25 cellular contexts compared by ENCODE assay signal in genomic region chrX:77448170-77448569, GRCh38. TPM values are rescaled to one million over a fixed set of nuclear protein-coding genes. Genes with fewer than 3 reads are reported as not detected.
DNase-seq lines count a peak whose midpoint lies in the region; ATAC-seq, FAIRE-seq and TF ChIP-seq lines count a peak whose summit lies in the region.
"Had no signal": no experiment of that assay in that cellular context is flagged by ENCODE, and none has a peak within 500 bp of the region (broad histone marks: within the 10 kb centered on the region; RNA-seq: fewer than 3 reads in every experiment).

No MANE protein-coding gene starts in this region.

- no peaks in the 10 kb centered on the region for H4K20me1 ChIP-seq in astrocyte (ENCODE audit: insufficient read depth, low read length)

- no peak for FAIRE-seq in astrocyte (lab: Jason Lieb, UNC)

- no peaks in the 10 kb centered on the region for H3K79me2 ChIP-seq in astrocyte (ENCODE audit: insufficient read depth, low read length)

- H3K4me3 ChIP-seq in astrocyte (ENCODE audit: insufficient read depth, low read depth, low read length) (peak overlapping the region; percentile 33), iPS-18c (ENCODE audit: insufficient read depth, low read depth, low read length) (peak overlapping the region; percentile 55), skeletal muscle tissue (ENCODE audit: low read length in 3 of 3) (peak overlapping the region in 1 of 3 donors; percentile 43)
- H3K4me3 ChIP-seq: GM23248 had no signal

- no peak overlapping the region for H3K4me3 Mint-ChIP-seq in activated naive CD8-positive, alpha-beta T cell treated with anti-CD3 and anti-CD28 coated beads, Interleukin-2, amount 10 ng/mL, durations not matched to agents 7 days and 5 days
- no peak overlapping the region for H3K4me3 Mint-ChIP-seq in activated naive CD8-positive, alpha-beta T cell treated with anti-CD3 and anti-CD28 coated beads, Interleukin-2, amount 50 U/mL, for 24 hours
- H3K4me3 Mint-ChIP-seq in astrocyte (ENCODE audit: unreplicated experiment) = no peak overlapping the region
- H3K4me3 Mint-ChIP-seq: T-helper 1 cell treated with Interleukin-12 subunit alpha and Interleukin-12 subunit beta and Interleukin-4 antibody, amounts not matched to agents 30 μg/mL and 1 μg/mL, for 36 hours had no signal

- DNase-seq in activated naive CD8-positive, alpha-beta T cell treated with anti-CD3 and anti-CD28 coated beads, Interleukin-2, amount 10 ng/mL, durations not matched to agents 7 days and 5 days = peak; percentile 19
- DNase-seq in activated naive CD8-positive, alpha-beta T cell treated with anti-CD3 and anti-CD28 coated beads, Interleukin-2, amount 50 U/mL, for 24 hours = no peak
- no peak for DNase-seq in astrocyte (ENCODE audit: low read depth)
- DNase-seq in NCI-H187 (lab: John Stamatoyannopoulos, UW) = no peak
- DNase-seq in NCI-H1105 treated with DMSO at 0.1 percent for 48 hours (lab: John Stamatoyannopoulos, UW) = no peak
- DNase-seq: 8988T; effector CD4-positive, alpha-beta T cell; GM23248; head of caudate nucleus; KG1; NCI-H2081; NCI-H524 treated with DMSO at 0.1 percent for 48 hours; SHP77 treated with DMSO at 0.1 percent for 48 hours; stimulated activated naive CD4-positive, alpha-beta T cell; transverse colon had no signal

- H3K27me3 ChIP-seq in astrocyte (ENCODE audit: insufficient read depth, low read length) (no peaks in the 10 kb centered on the region), skeletal muscle tissue (ENCODE audit: control insufficient read depth in 3 of 3, insufficient read depth in 3 of 3, low read length in 3 of 3) (peaks cover 0 to 26% (median 11%) of the 10 kb centered on the region in 3 donors)
- H3K27me3 ChIP-seq: transverse colon had no signal

- no peaks in the 10 kb centered on the region for H3K36me3 ChIP-seq in astrocyte (ENCODE audit: insufficient read depth, low read length)
- no peaks in the 10 kb centered on the region for H3K36me3 ChIP-seq in skeletal muscle tissue (ENCODE audit: control insufficient read depth in 3 of 3, insufficient read depth in 3 of 3, low read length in 3 of 3)
- H3K36me3 ChIP-seq: transverse colon had no signal

- peak overlapping the region; percentile 27 for H3K9ac ChIP-seq in astrocyte (ENCODE audit: low read length)
- no peak overlapping the region for H3K9ac ChIP-seq in skeletal muscle tissue (ENCODE audit: low read depth in 1 of 3, low read length in 3 of 3)
- H3K9ac ChIP-seq: GM23248 had no signal

- H2AFZ ChIP-seq in astrocyte (ENCODE audit: low read depth, low read length) = no peak overlapping the region

- no peak for TF ChIP-seq CTCF in astrocyte (IDR thresholded peaks at IDR 0.05; ENCODE audit: insufficient read depth, low read depth, low read length)

- POLR2A ChIA-PET in activated naive CD8-positive, alpha-beta T cell treated with anti-CD3 and anti-CD28 coated beads, Interleukin-2, amount 10 ng/mL, durations not matched to agents 7 days and 5 days (lab: Charles Lee) = interaction anchor here (1.5 kb wide), 1 partner anchor 451 kb away, joined by 3 read pairs; the partner anchor contains the start of gene COX7B

- no peaks in the 10 kb centered on the region for H3K36me3 Mint-ChIP-seq in activated naive CD8-positive, alpha-beta T cell treated with anti-CD3 and anti-CD28 coated beads, Interleukin-2, amount 10 ng/mL, durations not matched to agents 7 days and 5 days
- H3K36me3 Mint-ChIP-seq in activated naive CD8-positive, alpha-beta T cell treated with anti-CD3 and anti-CD28 coated beads, Interleukin-2, amount 50 U/mL, for 24 hours (ENCODE audit: low read depth) = no peaks in the 10 kb centered on the region
- no peaks in the 10 kb centered on the region for H3K36me3 Mint-ChIP-seq in astrocyte (ENCODE audit: low read depth, unreplicated experiment)

- H3K4me2 ChIP-seq in astrocyte (ENCODE audit: low read length) = peak overlapping the region; percentile 78

- H3K27ac ChIP-seq in astrocyte (ENCODE audit: low read depth, low read length) (no peak overlapping the region), skeletal muscle tissue (ENCODE audit: low read depth, low read length) (peak overlapping the region; percentile 12)
- H3K27ac ChIP-seq: GM23248, HL-60, transverse colon had no signal

- H3K4me1 Mint-ChIP-seq in activated naive CD8-positive, alpha-beta T cell treated with anti-CD3 and anti-CD28 coated beads, Interleukin-2, amount 10 ng/mL, durations not matched to agents 7 days and 5 days = peaks cover 5% of the 10 kb centered on the region
- peaks cover 11% of the 10 kb centered on the region for H3K4me1 Mint-ChIP-seq in activated naive CD8-positive, alpha-beta T cell treated with anti-CD3 and anti-CD28 coated beads, Interleukin-2, amount 50 U/mL, for 24 hours
- peaks cover 3% of the 10 kb centered on the region for H3K4me1 Mint-ChIP-seq in astrocyte (ENCODE audit: low read depth, unreplicated experiment)
- H3K4me1 Mint-ChIP-seq: activated T-helper 17 cell treated with anti-CD3 and anti-CD28 coated beads, Interleukin-2, amount 50 U/mL, for 72 hours; central memory CD8-positive, alpha-beta T cell had no signal

- no peaks in the 10 kb centered on the region for H3K9me3 Mint-ChIP-seq in activated naive CD8-positive, alpha-beta T cell treated with anti-CD3 and anti-CD28 coated beads, Interleukin-2, amount 10 ng/mL, durations not matched to agents 7 days and 5 days
- no peaks in the 10 kb centered on the region for H3K9me3 Mint-ChIP-seq in activated naive CD8-positive, alpha-beta T cell treated with anti-CD3 and anti-CD28 coated beads, Interleukin-2, amount 50 U/mL, for 24 hours
- H3K9me3 Mint-ChIP-seq in astrocyte (ENCODE audit: unreplicated experiment) = no peaks in the 10 kb centered on the region
- H3K9me3 Mint-ChIP-seq: activated T-helper 17 cell treated with anti-CD3 and anti-CD28 coated beads, Interleukin-2, amount 50 U/mL, for 72 hours; central memory CD8-positive, alpha-beta T cell; T-helper 1 cell treated with Interleukin-12 subunit alpha and Interleukin-12 subunit beta and Interleukin-4 antibody, amounts not matched to agents 30 μg/mL and 1 μg/mL, for 36 hours had no signal

- peaks cover 25% of the 10 kb centered on the region for H3K27me3 Mint-ChIP-seq in activated naive CD8-positive, alpha-beta T cell treated with anti-CD3 and anti-CD28 coated beads, Interleukin-2, amount 10 ng/mL, durations not matched to agents 7 days and 5 days
- H3K27me3 Mint-ChIP-seq in activated naive CD8-positive, alpha-beta T cell treated with anti-CD3 and anti-CD28 coated beads, Interleukin-2, amount 50 U/mL, for 24 hours = peaks cover 26% of the 10 kb centered on the region
- peaks cover 13% of the 10 kb centered on the region for H3K27me3 Mint-ChIP-seq in astrocyte (ENCODE audit: low read depth, unreplicated experiment)

- peaks cover 13% of the 10 kb centered on the region for H3K4me1 ChIP-seq in astrocyte (ENCODE audit: insufficient read depth, low read length)
- peaks cover 6 to 11% (median 7%) of the 10 kb centered on the region in 3 donors for H3K4me1 ChIP-seq in skeletal muscle tissue (ENCODE audit: control insufficient read depth in 3 of 3, insufficient read depth in 3 of 3, low read length in 3 of 3)

- ATAC-seq in activated naive CD8-positive, alpha-beta T cell treated with anti-CD3 and anti-CD28 coated beads, Interleukin-2, amount 10 ng/mL, durations not matched to agents 7 days and 5 days (ENCODE audit: low read depth) = no peak
- ATAC-seq in activated naive CD8-positive, alpha-beta T cell treated with anti-CD3 and anti-CD28 coated beads, Interleukin-2, amount 50 U/mL, for 24 hours = no peak
- ATAC-seq in HG03045 (IDR thresholded peaks at IDR 0.05; ENCODE audit: unreplicated experiment) = no peak

- H3K27ac Mint-ChIP-seq in activated naive CD8-positive, alpha-beta T cell treated with anti-CD3 and anti-CD28 coated beads, Interleukin-2, amount 10 ng/mL, durations not matched to agents 7 days and 5 days = no peak overlapping the region
- H3K27ac Mint-ChIP-seq in activated naive CD8-positive, alpha-beta T cell treated with anti-CD3 and anti-CD28 coated beads, Interleukin-2, amount 50 U/mL, for 24 hours = no peak overlapping the region
- H3K27ac Mint-ChIP-seq in astrocyte (ENCODE audit: unreplicated experiment) = no peak overlapping the region
- H3K27ac Mint-ChIP-seq: activated T-helper 17 cell treated with anti-CD3 and anti-CD28 coated beads, Interleukin-2, amount 50 U/mL, for 72 hours; T-helper 1 cell treated with Interleukin-12 subunit alpha and Interleukin-12 subunit beta and Interleukin-4 antibody, amounts not matched to agents 30 μg/mL and 1 μg/mL, for 36 hours had no signal

- no peaks in the 10 kb centered on the region for H3K9me3 ChIP-seq in astrocyte (ENCODE audit: insufficient read depth, low read depth, low read length)
- peaks cover 7% of the 10 kb centered on the region for H3K9me3 ChIP-seq in iPS-18c (ENCODE audit: control insufficient read depth, insufficient read depth, low read length)
- no peaks in the 10 kb centered on the region for H3K9me3 ChIP-seq in skeletal muscle tissue (ENCODE audit: control insufficient read depth in 3 of 3, low read length in 3 of 3)
- H3K9me3 ChIP-seq: transverse colon had no signal

RNA-seq across cellular contexts. Expression of gene FGF16, which starts 1.0 kb away (rescaled TPM):
- total RNA-seq in activated naive CD8-positive, alpha-beta T cell treated with anti-CD3 and anti-CD28 coated beads, Interleukin-2, amount 10 ng/mL, durations not matched to agents 7 days and 5 days = not detected
- total RNA-seq in astrocyte (0.17 TPM in 1 of 2 replicates, not detected in the other), skeletal muscle tissue (3.1 TPM)
- total RNA-seq: activated CD8-positive, alpha-beta memory T cell treated with anti-CD3 and anti-CD28 coated beads for 36 hours; activated T-helper 17 cell treated with anti-CD3 and anti-CD28 coated beads, Interleukin-2, amount 50 U/mL, for 72 hours; fibroblast of lung; mononuclear cell; transverse colon had no signal
